1 cellular context compared by ENCODE assay signal in the genomic region with DNA sequence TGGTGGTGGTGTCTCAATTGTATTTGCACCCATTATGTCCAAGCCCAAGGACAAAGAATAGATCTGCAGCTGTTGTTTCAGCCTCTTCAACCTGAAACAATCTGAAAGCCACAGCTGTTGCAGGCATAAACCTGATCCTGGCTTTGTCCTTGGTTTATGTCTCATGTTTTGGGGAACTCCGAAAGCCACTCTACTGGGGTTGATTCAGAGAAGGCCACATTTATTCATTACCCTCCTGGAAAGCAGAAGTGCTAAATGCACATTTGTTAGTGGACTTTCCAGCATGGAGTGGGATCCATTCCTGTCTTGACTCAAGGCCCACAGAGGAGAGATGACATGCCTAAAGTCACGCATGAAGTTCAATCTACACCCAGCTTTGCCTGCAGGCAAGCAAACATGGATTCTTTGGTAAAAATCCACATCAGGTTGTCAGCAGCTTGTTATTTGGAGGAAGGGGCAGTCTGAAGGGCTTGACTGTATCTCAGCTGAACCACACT.
TF ChIP-seq lines count a peak whose summit lies in the region.

No MANE protein-coding gene starts in this region.

TF ChIP-seq in H1, 55 proteins besides CTCF, POLR2A, EP300 and RAD21:
- no peak for TF ChIP-seq KDM1A (IDR thresholded peaks at IDR 0.05; ENCODE audit: borderline replicate concordance, low read length)
- no peak for TF ChIP-seq CHD2 (IDR thresholded peaks at IDR 0.05; ENCODE audit: low read length)
- TF ChIP-seq SUZ12 (IDR thresholded peaks at IDR 0.05; ENCODE audit: low read length) = no peak
- TF ChIP-seq JUND (IDR thresholded peaks at IDR 0.05; ENCODE audit: low read length) = no peak
- TF ChIP-seq, protein P1, sequence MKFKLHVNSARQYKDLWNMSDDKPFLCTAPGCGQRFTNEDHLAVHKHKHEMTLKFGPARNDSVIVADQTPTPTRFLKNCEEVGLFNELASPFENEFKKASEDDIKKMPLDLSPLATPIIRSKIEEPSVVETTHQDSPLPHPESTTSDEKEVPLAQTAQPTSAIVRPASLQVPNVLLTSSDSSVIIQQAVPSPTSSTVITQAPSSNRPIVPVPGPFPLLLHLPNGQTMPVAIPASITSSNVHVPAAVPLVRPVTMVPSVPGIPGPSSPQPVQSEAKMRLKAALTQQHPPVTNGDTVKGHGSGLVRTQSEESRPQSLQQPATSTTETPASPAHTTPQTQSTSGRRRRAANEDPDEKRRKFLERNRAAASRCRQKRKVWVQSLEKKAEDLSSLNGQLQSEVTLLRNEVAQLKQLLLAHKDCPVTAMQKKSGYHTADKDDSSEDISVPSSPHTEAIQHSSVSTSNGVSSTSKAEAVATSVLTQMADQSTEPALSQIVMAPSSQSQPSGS (IDR thresholded peaks at IDR 0.05; ENCODE audit: low read length) = no peak
- no peak for TF ChIP-seq POU5F1 (IDR thresholded peaks at IDR 0.05; ENCODE audit: low read depth, low read length)
- no peak for TF ChIP-seq CBX8 (IDR thresholded peaks at IDR 0.05; ENCODE audit: borderline replicate concordance, low read depth, low read length)
- TF ChIP-seq CTBP2 (IDR thresholded peaks at IDR 0.05; ENCODE audit: borderline replicate concordance, insufficient read depth, insufficient read length, low read length) = no peak
- TF ChIP-seq SRF (IDR thresholded peaks at IDR 0.05; ENCODE audit: low read depth, low read length) = no peak
- TF ChIP-seq SAP30 (IDR thresholded peaks at IDR 0.05; ENCODE audit: insufficient read depth, insufficient replicate concordance, low read length) = no peak
- no peak for TF ChIP-seq ZNF274 (IDR thresholded peaks at IDR 0.05; ENCODE audit: borderline replicate concordance, extremely low read depth, low read length)
- TF ChIP-seq HDAC2 (IDR thresholded peaks at IDR 0.05; ENCODE audit: borderline replicate concordance in 1 of 2, low read depth in 2 of 2, low read length in 2 of 2) = no peak
TF ChIP-seq in H1: peak in this region for 0.
